Comparison of ENCODE assay signal across 1 cellular context in genomic region chr11:116473236-116473769, GRCh38.
TF ChIP-seq lines count a peak whose summit lies in the region.

No MANE protein-coding gene starts in this region.

TF ChIP-seq in SK-N-SH treated with all-trans-retinoic acid at 6 μM for 48 hours, 23 proteins besides CTCF, POLR2A, EP300 and RAD21 (continued from another document):
- TF ChIP-seq CSRNP3 (CRISPR knock-in tag; IDR thresholded peaks at IDR 0.05), result no peak
- no peak for TF ChIP-seq RARB (CRISPR knock-in tag; IDR thresholded peaks at IDR 0.05)
- TF ChIP-seq POU6F1 (CRISPR knock-in tag; IDR thresholded peaks at IDR 0.05; ENCODE audit: borderline replicate concordance, low read depth), result no peak
- no peak for TF ChIP-seq ZFP30 (CRISPR knock-in tag; IDR thresholded peaks at IDR 0.05)
TF ChIP-seq in SK-N-SH treated with all-trans-retinoic acid at 6 μM for 48 hours: peak in this region for 0.
